32 cellular contexts compared by ENCODE assay signal in the genomic region with DNA sequence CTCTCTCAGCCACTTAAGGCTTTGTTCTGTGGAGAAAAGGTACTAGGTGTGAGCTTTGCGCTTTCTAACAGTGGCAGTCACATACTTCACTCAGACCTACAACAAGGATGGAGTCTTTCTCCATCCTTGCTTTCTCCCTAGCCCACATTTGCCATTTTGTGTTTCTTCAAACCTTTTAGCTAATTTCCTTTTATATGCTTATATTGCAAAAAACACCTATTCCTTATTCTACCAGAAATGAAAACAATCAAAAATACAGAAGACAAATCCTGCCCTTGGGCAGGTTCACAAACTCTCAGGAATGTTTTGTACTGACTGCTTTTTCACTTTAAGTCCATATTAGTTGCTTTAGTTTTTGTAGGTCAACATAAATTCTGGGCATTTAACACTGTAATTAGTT.
"Had no signal": no experiment of that assay in that cellular context is flagged by ENCODE, and none has a peak within 500 bp of the region (broad histone marks: within the 10 kb centered on the region; RNA-seq: fewer than 3 reads in every experiment).

No MANE protein-coding gene starts in this region.

- H3K36me3 Mint-ChIP-seq: stimulated activated memory B cell treated with anti-CD40 and anti-IgM and Interleukin-4, amounts not matched to agents 10 μg/mL and 1 μg/mL and 100 μg/mL, for 72 hours; type B pancreatic cell had no signal

- H3K4me1 ChIP-seq: parathyroid adenoma, psoas muscle, spleen, suprapubic skin, testis, tibial artery, transverse colon, upper lobe of right lung, uterus had no signal

- H3K4me3 Mint-ChIP-seq: naive thymus-derived CD8-positive, alpha-beta T cell; natural killer cell treated with Interleukin-12 subunit alpha and Interleukin-12 subunit beta and Interleukin-15 and Interleukin-18, amount 100 ng/mL, for 72 hours; nephron progenitor cell; neural crest cell; stimulated activated memory B cell treated with anti-CD40 and anti-IgM and Interleukin-4, amounts not matched to agents 10 μg/mL and 1 μg/mL and 100 μg/mL, for 72 hours; stimulated activated naive CD8-positive, alpha-beta T cell treated with anti-CD3 and anti-CD28 coated beads, Interleukin-15, amount 100 ng/mL, for 72 hours; type B pancreatic cell had no signal

- H3K27ac Mint-ChIP-seq: naive thymus-derived CD8-positive, alpha-beta T cell; natural killer cell treated with Interleukin-12 subunit alpha and Interleukin-12 subunit beta and Interleukin-15 and Interleukin-18, amount 100 ng/mL, for 72 hours; nephron progenitor cell; progenitor cell of endocrine pancreas; stimulated activated memory B cell treated with anti-CD40 and anti-IgM and Interleukin-4, amounts not matched to agents 10 μg/mL and 1 μg/mL and 100 μg/mL, for 72 hours; stimulated activated naive CD8-positive, alpha-beta T cell treated with anti-CD3 and anti-CD28 coated beads, Interleukin-15, amount 100 ng/mL, for 72 hours; type B pancreatic cell had no signal

- H3K79me2 ChIP-seq: parathyroid adenoma had no signal

- H3K4me2 ChIP-seq: smooth muscle cell had no signal

- H3K4me3 ChIP-seq: ovary, psoas muscle, skin epidermis, smooth muscle cell, spleen, suprapubic skin, testis, tibial artery, transverse colon, upper lobe of right lung, uterus had no signal

- H3K27me3 ChIP-seq: ovary, spleen, suprapubic skin, testis, tibial artery, transverse colon, upper lobe of right lung, uterus had no signal

- H3K36me3 ChIP-seq: ovary, spleen, suprapubic skin, tibial artery, transverse colon, upper lobe of right lung, uterus had no signal

- H3K4me1 Mint-ChIP-seq: naive thymus-derived CD8-positive, alpha-beta T cell; neural crest cell; stimulated activated memory B cell treated with anti-CD40 and anti-IgM and Interleukin-4, amounts not matched to agents 10 μg/mL and 1 μg/mL and 100 μg/mL, for 72 hours; stimulated activated naive CD8-positive, alpha-beta T cell treated with anti-CD3 and anti-CD28 coated beads, Interleukin-15, amount 100 ng/mL, for 72 hours had no signal

- ATAC-seq: naive thymus-derived CD8-positive, alpha-beta T cell; natural killer cell treated with Interleukin-12 subunit alpha and Interleukin-12 subunit beta and Interleukin-15 and Interleukin-18, amount 100 ng/mL, for 72 hours; psoas muscle; right cardiac atrium; sciatic nerve; stimulated activated memory B cell treated with anti-CD40 and anti-IgM and Interleukin-4, amounts not matched to agents 10 μg/mL and 1 μg/mL and 100 μg/mL, for 72 hours; stimulated activated naive CD8-positive, alpha-beta T cell treated with anti-CD3 and anti-CD28 coated beads, Interleukin-15, amount 100 ng/mL, for 72 hours; stimulated activated naive CD8-positive, alpha-beta T cell treated with anti-CD3 and anti-CD28 coated beads, Interleukin-15, Interleukin-2, amounts not matched to agents 100 U/mL and 50 U/mL, for 24 hours; upper lobe of right lung had no signal

- H2AFZ ChIP-seq: parathyroid adenoma had no signal

- H3K27ac ChIP-seq: ovary, parathyroid adenoma, psoas muscle, skin epidermis, spleen, suprapubic skin, testis, tibial artery, transverse colon, upper lobe of right lung, uterus had no signal

- DNase-seq: naive thymus-derived CD8-positive, alpha-beta T cell; nephron progenitor cell; occipital lobe; ovary; posterior cingulate gyrus; psoas muscle; right cardiac atrium; spleen; stimulated activated CD4-positive, alpha-beta T cell treated with anti-CD3 and anti-CD28 coated beads, Interleukin-12 subunit alpha, Interleukin-12 subunit beta, amount 100 ng/mL, for 4 hours; stimulated activated CD4-positive, alpha-beta T cell treated with anti-CD3 and anti-CD28 coated beads, Interleukin-1b, Interleukin-23, amount 100 ng/mL, for 48 hours; stimulated activated CD4-positive, alpha-beta T cell treated with anti-CD3 and anti-CD28 coated beads, Interleukin-4, amount 100 ng/mL, for 1 hour; stimulated activated CD4-positive, alpha-beta T cell treated with anti-CD3 and anti-CD28 coated beads, Interleukin-4, amount 100 ng/mL, for 4 hours; stimulated activated CD8-positive, alpha-beta memory T cell treated with anti-CD3 and anti-CD28 coated beads, Interleukin-4, amount 100 ng/mL, for 48 hours; stimulated activated naive CD4-positive, alpha-beta T cell; stimulated activated naive CD8-positive, alpha-beta T cell treated with anti-CD3 and anti-CD28 coated beads, Interleukin-15, amount 100 ng/mL, for 72 hours; stimulated activated naive CD8-positive, alpha-beta T cell treated with anti-CD3 and anti-CD28 coated beads, Interleukin-15, Interleukin-2, amounts not matched to agents 100 U/mL and 50 U/mL, for 24 hours; substantia nigra; testis; tibial artery; transverse colon; upper lobe of right lung; uterus had no signal

- H3K9me3 ChIP-seq: ovary, psoas muscle, suprapubic skin, testis, upper lobe of right lung, uterus had no signal

- H3K9ac ChIP-seq: parathyroid adenoma had no signal

- H3K27me3 Mint-ChIP-seq: natural killer cell treated with Interleukin-12 subunit alpha and Interleukin-12 subunit beta and Interleukin-15 and Interleukin-18, amount 100 ng/mL, for 72 hours; progenitor cell of endocrine pancreas; stimulated activated memory B cell treated with anti-CD40 and anti-IgM and Interleukin-4, amounts not matched to agents 10 μg/mL and 1 μg/mL and 100 μg/mL, for 72 hours; stimulated activated naive CD8-positive, alpha-beta T cell treated with anti-CD3 and anti-CD28 coated beads, Interleukin-15, amount 100 ng/mL, for 72 hours; type B pancreatic cell had no signal
